7 cellular contexts compared by ENCODE assay signal in genomic region chrX:21131346-21131745, GRCh38.
"Had no signal": no experiment of that assay in that cellular context is flagged by ENCODE, and none has a peak within 500 bp of the region (broad histone marks: within the 10 kb centered on the region; RNA-seq: fewer than 3 reads in every experiment).

No MANE protein-coding gene starts in this region.

- FAIRE-seq: G401.6, GM12878, GM12891, GM12892, GM18507 had no signal

- DNase-seq: GDM1, GF-D8 had no signal

- H3K4me3 ChIP-seq: GM12878 had no signal
